ENCODE assay signal across 1 cellular context in genomic region chr6:53922571-53922981, GRCh38.
TF ChIP-seq lines count a peak whose summit lies in the region.

No MANE protein-coding gene starts in this region.

TF ChIP-seq in HepG2, 621 proteins besides CTCF, POLR2A, EP300 and RAD21 (continued from another document):
- TF ChIP-seq PBX3 (CRISPR knock-in tag; IDR thresholded peaks at IDR 0.05; ENCODE audit: borderline replicate concordance) (no peak), HOXA3 (CRISPR knock-in tag; IDR thresholded peaks at IDR 0.05) (no peak), HNRNPLL (IDR thresholded peaks at IDR 0.05; ENCODE audit: low read depth, low read length, poor library complexity, severe bottlenecking) (no peak), ZNF18 (CRISPR knock-in tag; IDR thresholded peaks at IDR 0.05; ENCODE audit: insufficient replicate concordance) (no peak), RNF219 (CRISPR knock-in tag; IDR thresholded peaks at IDR 0.05) (no peak), ZBTB49 (CRISPR knock-in tag; IDR thresholded peaks at IDR 0.05; ENCODE audit: borderline replicate concordance) (no peak), SP1 (IDR thresholded peaks at IDR 0.05) (no peak), SP1 (CRISPR knock-in tag; IDR thresholded peaks at IDR 0.05) (no peak), ZNF709 (CRISPR knock-in tag; IDR thresholded peaks at IDR 0.05) (no peak), CBFB (CRISPR knock-in tag; IDR thresholded peaks at IDR 0.05) (no peak), ZNF468 (CRISPR knock-in tag; IDR thresholded peaks at IDR 0.05) (no peak), ZFP36L2 (CRISPR knock-in tag; IDR thresholded peaks at IDR 0.05) (no peak)
